Comparison of ENCODE assay signal across 12 cellular contexts in the genomic region with DNA sequence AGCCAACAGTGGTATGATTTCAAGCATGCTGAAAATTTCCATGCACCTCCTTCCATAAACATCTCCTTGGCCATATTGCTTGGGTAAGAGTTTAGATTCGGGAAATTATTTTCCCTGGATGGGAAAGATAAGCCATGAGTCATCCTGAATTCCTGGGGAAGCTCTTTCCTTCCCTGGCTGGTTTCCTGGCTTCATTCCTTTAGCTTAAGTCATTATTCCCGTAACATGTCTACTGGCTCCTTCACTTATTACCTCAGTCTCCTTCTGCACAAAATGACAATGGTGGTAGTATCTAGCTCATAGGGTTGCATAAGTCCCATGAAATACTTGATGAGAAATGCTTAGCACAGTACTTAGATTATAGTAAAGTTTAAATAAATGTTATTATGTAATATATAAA. TPM values are rescaled to one million over a fixed set of nuclear protein-coding genes. Genes with fewer than 3 reads are reported as not detected.
A peak's percentile ranks its signal among the peaks of the same experiment; 100 is the strongest.
DNase-seq lines count a peak whose midpoint lies in the region; ATAC-seq and TF ChIP-seq lines count a peak whose summit lies in the region.
"Had no signal": no experiment of that assay in that cellular context is flagged by ENCODE, and none has a peak within 500 bp of the region (broad histone marks: within the 10 kb centered on the region; RNA-seq: fewer than 3 reads in every experiment).

No MANE protein-coding gene starts in this region.

- DNase-seq in ACHN (peak; percentile 93), HT-29 (ENCODE audit: low spot score) (peak; percentile 59), brain microvascular endothelial cell (peak; percentile 81), islet precursor cell (peak; percentile 62), nephron progenitor cell (no peak), upper lobe of right lung (no peak), T1000 (lab: John Stamatoyannopoulos, UW) (no peak)
- DNase-seq: activated naive CD8-positive, alpha-beta T cell treated with anti-CD3 and anti-CD28 coated beads for 36 hours; CD8-positive, alpha-beta memory T cell; stimulated activated CD8-positive, alpha-beta memory T cell treated with anti-CD3 and anti-CD28 coated beads, Interleukin-4, amount 100 ng/mL, for 48 hours had no signal

- no peaks in the 10 kb centered on the region for H3K4me1 ChIP-seq in upper lobe of right lung

- TF ChIP-seq CTCF in brain microvascular endothelial cell (IDR thresholded peaks at IDR 0.05; ENCODE audit: low read depth, low read length, missing control alignments): no peak
- no peak for TF ChIP-seq CTCF in nephron progenitor cell (IDR thresholded peaks at IDR 0.05)
- no peak for TF ChIP-seq CTCF in upper lobe of right lung (IDR thresholded peaks at IDR 0.05)

- no peak overlapping the region for H3K27ac Mint-ChIP-seq in nephron progenitor cell
- H3K27ac Mint-ChIP-seq: activated naive CD8-positive, alpha-beta T cell treated with anti-CD3 and anti-CD28 coated beads for 36 hours; CD8-positive, alpha-beta memory T cell; progenitor cell of endocrine pancreas had no signal

- no peaks in the 10 kb centered on the region for H3K27me3 Mint-ChIP-seq in nephron progenitor cell (ENCODE audit: low read depth, poor library complexity)
- H3K27me3 Mint-ChIP-seq: activated naive CD8-positive, alpha-beta T cell treated with anti-CD3 and anti-CD28 coated beads for 36 hours; CD8-positive, alpha-beta memory T cell; progenitor cell of endocrine pancreas had no signal

- ATAC-seq in GM21423 (IDR thresholded peaks at IDR 0.05; ENCODE audit: unreplicated experiment) (no peak), upper lobe of right lung (no peak)

- H3K27ac ChIP-seq in brain microvascular endothelial cell: no peak overlapping the region
- H3K27ac ChIP-seq in upper lobe of right lung: no peak overlapping the region

- H3K4me1 Mint-ChIP-seq in nephron progenitor cell: no peaks in the 10 kb centered on the region
- H3K4me1 Mint-ChIP-seq: activated naive CD8-positive, alpha-beta T cell treated with anti-CD3 and anti-CD28 coated beads for 36 hours; CD8-positive, alpha-beta memory T cell had no signal

- H3K27me3 ChIP-seq in brain microvascular endothelial cell (replicated peaks): no peaks in the 10 kb centered on the region
- H3K27me3 ChIP-seq in upper lobe of right lung: no peaks in the 10 kb centered on the region

- H3K36me3 ChIP-seq in brain microvascular endothelial cell (replicated peaks) (no peaks in the 10 kb centered on the region), upper lobe of right lung (no peaks in the 10 kb centered on the region)

- H3K4me3 ChIP-seq in brain microvascular endothelial cell (ENCODE audit: low read depth, low read length) (no peak overlapping the region), upper lobe of right lung (no peak overlapping the region)

- in situ Hi-C loops in ACHN (cut with HindIII; ENCODE audit: low pct_ligation_motif_present, low pct_unique_long_range_greater_than_20kb, low sequenced_read_pairs) (no loop called here), brain microvascular endothelial cell (cut with HindIII; ENCODE audit: low pct_ligation_motif_present, low sequenced_read_pairs) (no loop called here)

- no peaks in the 10 kb centered on the region for H3K36me3 Mint-ChIP-seq in nephron progenitor cell (ENCODE audit: low read depth)
- H3K36me3 Mint-ChIP-seq: activated naive CD8-positive, alpha-beta T cell treated with anti-CD3 and anti-CD28 coated beads for 36 hours; CD8-positive, alpha-beta memory T cell had no signal

- peaks cover 23% of the 10 kb centered on the region for H3K9me3 Mint-ChIP-seq in nephron progenitor cell

- no peak overlapping the region for H3K4me3 Mint-ChIP-seq in nephron progenitor cell
- H3K4me3 Mint-ChIP-seq: activated naive CD8-positive, alpha-beta T cell treated with anti-CD3 and anti-CD28 coated beads for 36 hours; CD8-positive, alpha-beta memory T cell had no signal

- no peaks in the 10 kb centered on the region for H3K9me3 ChIP-seq in upper lobe of right lung

- intact Hi-C loops in upper lobe of right lung (cut with DNase I): no loop called here

RNA-seq across cellular contexts. Expression of a gene that starts 27.6 kb away (rescaled TPM):
- total RNA-seq in HT-29 (2014; rRNA removed; shearing (Covaris generic)): 0.15 and 1.8 TPM in 2 replicates
- not detected for total RNA-seq in upper lobe of right lung
- total RNA-seq: activated naive CD8-positive, alpha-beta T cell treated with anti-CD3 and anti-CD28 coated beads for 36 hours; CD8-positive, alpha-beta memory T cell; progenitor cell of endocrine pancreas had no signal

Comparison
In these comparisons a context has a peak if more than half of its experiments do, and no peak if none do; other contexts are left out.
1. DNase-seq: peak in ACHN (single experiment), HT-29 (single experiment), brain microvascular endothelial cell (single experiment) and islet precursor cell (single experiment); none in nephron progenitor cell (single experiment), upper lobe of right lung (single experiment) and T1000 (single experiment).